1 cellular context compared by ENCODE assay signal in genomic region chr1:11697188-11697892, GRCh38.
TF ChIP-seq lines count a peak whose summit lies in the region.

No MANE protein-coding gene starts in this region.

TF ChIP-seq in K562, 482 proteins besides CTCF, POLR2A, EP300 and RAD21:
- TF ChIP-seq MEIS2 (IDR thresholded peaks at IDR 0.05; ENCODE audit: partially characterized antibody) (peak; percentile 37), NFIC (IDR thresholded peaks at IDR 0.05) (peak; percentile 62), ATF7 (IDR thresholded peaks at IDR 0.05) (peak; percentile 42; the same call in 1 of the 2 replicates), ZNF212 (CRISPR knock-in tag; IDR thresholded peaks at IDR 0.05) (no peak), ZFX (CRISPR knock-in tag; IDR thresholded peaks at IDR 0.05) (peak; percentile 45), TRIM28 (IDR thresholded peaks at IDR 0.05) (peak; percentile 94), DPF2 (IDR thresholded peaks at IDR 0.05) (peak; percentile 83), CREB5 (CRISPR knock-in tag; IDR thresholded peaks at IDR 0.05) (no peak), BHLHE40 (IDR thresholded peaks at IDR 0.05; ENCODE audit: low read length) (0 out of 2 replicates have a peak, but pooled peaks have one; percentile 5), TCF3 (CRISPR knock-in tag; IDR thresholded peaks at IDR 0.05) (peak; percentile 93), ZFP36 (IDR thresholded peaks at IDR 0.05; ENCODE audit: low read depth, low read length, partially characterized antibody) (peak; percentile 30), TEAD4 (IDR thresholded peaks at IDR 0.05; ENCODE audit: low read length) (peak; percentile 75), TEAD4 (CRISPR knock-in tag; IDR thresholded peaks at IDR 0.05; ENCODE audit: borderline replicate concordance) (no peak), SP1 (CRISPR knock-in tag; IDR thresholded peaks at IDR 0.05) (0 out of 2 replicates have a peak, but pooled peaks have one; percentile 27), POLR2AphosphoS5 (IDR thresholded peaks at IDR 0.05; ENCODE audit: control insufficient read depth, insufficient read depth, low read depth, low read length) (peak; percentile 70), JUND (IDR thresholded peaks at IDR 0.05; ENCODE audit: borderline replicate concordance, low read depth, low read length) (0 out of 2 replicates have a peak, but pooled peaks have one; percentile 14), JUND (tag; IDR thresholded peaks at IDR 0.05; ENCODE audit: borderline replicate concordance, low read depth, low read length) (no peak), ZNF707 (CRISPR knock-in tag; conservative IDR thresholded peaks at IDR 0.05) (no peak), TBL1XR1 (IDR thresholded peaks at IDR 0.05; ENCODE audit: low read length in 2 of 2) (peak in 1 of 2 experiments; percentile 42; a peak in 1 of 4 replicates), NCOR1 (IDR thresholded peaks at IDR 0.05) (peak; percentile 81), RCOR1 (IDR thresholded peaks at IDR 0.05; ENCODE audit: borderline replicate concordance in 1 of 2, low read depth in 2 of 2, low read length in 2 of 2) (peak; percentile 41 to 66; a peak in 2 of 4 replicates), SMARCA4 (IDR thresholded peaks at IDR 0.05) (peak; percentile 59), SOX6 (IDR thresholded peaks at IDR 0.05) (peak; percentile 39; the same call in 1 of the 2 replicates), PKNOX1 (IDR thresholded peaks at IDR 0.05) (peak; percentile 13; the same call in 1 of the 2 replicates), JUN (IDR thresholded peaks at IDR 0.05; ENCODE audit: borderline replicate concordance, low read depth, low read length) (no peak), JUN (CRISPR knock-in tag; IDR thresholded peaks at IDR 0.05; ENCODE audit: borderline replicate concordance) (no peak), KDM1A (IDR thresholded peaks at IDR 0.05) (peak; percentile 31 to 71; a peak in 3 of 4 replicates), STAT6 (CRISPR knock-in tag; IDR thresholded peaks at IDR 0.05) (no peak), ZBTB5 (IDR thresholded peaks at IDR 0.05) (no peak), TRIM24 (IDR thresholded peaks at IDR 0.05) (peak; percentile 30 to 86; a peak in 3 of 4 replicates), CBFA2T2 (conservative IDR thresholded peaks at IDR 0.05) (peak; percentile 86), ZKSCAN1 (IDR thresholded peaks at IDR 0.05; ENCODE audit: low read depth, low read length) (0 out of 2 replicates have a peak, but pooled peaks have one; percentile 24), FOXM1 (IDR thresholded peaks at IDR 0.05; ENCODE audit: low read depth) (0 out of 2 replicates have a peak, but pooled peaks have one; percentile 10), FOXM1 (CRISPR knock-in tag; IDR thresholded peaks at IDR 0.05; ENCODE audit: low read depth) (no peak), MTA2 (IDR thresholded peaks at IDR 0.05; ENCODE audit: low read depth) (peak; percentile 66), HNRNPH1 (optimal IDR thresholded peaks at IDR 0.05; ENCODE audit: low read depth, low read length) (no peak), TAL1 (IDR thresholded peaks at IDR 0.05) (peak; percentile 83), ZNF316 (IDR thresholded peaks at IDR 0.05) (peak; percentile 92), RBM22 (IDR thresholded peaks at IDR 0.05; ENCODE audit: low read depth, low read length, poor library complexity, severe bottlenecking) (no peak), ZNF445 (CRISPR knock-in tag; IDR thresholded peaks at IDR 0.05; ENCODE audit: low read depth) (no peak), CBX3 (IDR thresholded peaks at IDR 0.05; ENCODE audit: borderline replicate concordance in 1 of 2, low read length in 2 of 2) (peak in 1 of 2 experiments; percentile 55; a peak in 1 of 3 replicates), STAT5A (IDR thresholded peaks at IDR 0.05; ENCODE audit: borderline replicate concordance, low read length) (peak; percentile 51; the same call in 1 of the 2 replicates), ZEB2 (IDR thresholded peaks at IDR 0.05) (peak; percentile 50; the same call in 1 of the 2 replicates), CBFA2T3 (IDR thresholded peaks at IDR 0.05) (peak; percentile 92), NR2C1 (IDR thresholded peaks at IDR 0.05) (peak; percentile 22; the same call in 1 of the 2 replicates), NR2C1 (tag; IDR thresholded peaks at IDR 0.05) (no peak), CTBP1 (IDR thresholded peaks at IDR 0.05; ENCODE audit: borderline replicate concordance) (peak; percentile 60; the same call in 1 of the 2 replicates), ARID1B (IDR thresholded peaks at IDR 0.05) (peak; percentile 88), ZBTB7A (IDR thresholded peaks at IDR 0.05; ENCODE audit: borderline replicate concordance, control insufficient read depth, low read depth, low read length) (peak; percentile 65; the same call in 1 of the 2 replicates), DACH1 (IDR thresholded peaks at IDR 0.05; ENCODE audit: partially characterized antibody) (peak; percentile 10)
- TF ChIP-seq, protein P1, sequence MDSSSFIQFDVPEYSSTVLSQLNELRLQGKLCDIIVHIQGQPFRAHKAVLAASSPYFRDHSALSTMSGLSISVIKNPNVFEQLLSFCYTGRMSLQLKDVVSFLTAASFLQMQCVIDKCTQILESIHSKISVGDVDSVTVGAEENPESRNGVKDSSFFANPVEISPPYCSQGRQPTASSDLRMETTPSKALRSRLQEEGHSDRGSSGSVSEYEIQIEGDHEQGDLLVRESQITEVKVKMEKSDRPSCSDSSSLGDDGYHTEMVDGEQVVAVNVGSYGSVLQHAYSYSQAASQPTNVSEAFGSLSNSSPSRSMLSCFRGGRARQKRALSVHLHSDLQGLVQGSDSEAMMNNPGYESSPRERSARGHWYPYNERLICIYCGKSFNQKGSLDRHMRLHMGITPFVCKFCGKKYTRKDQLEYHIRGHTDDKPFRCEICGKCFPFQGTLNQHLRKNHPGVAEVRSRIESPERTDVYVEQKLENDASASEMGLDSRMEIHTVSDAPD (CRISPR knock-in tag; IDR thresholded peaks at IDR 0.05), result no peak
- TF ChIP-seq, protein P2, sequence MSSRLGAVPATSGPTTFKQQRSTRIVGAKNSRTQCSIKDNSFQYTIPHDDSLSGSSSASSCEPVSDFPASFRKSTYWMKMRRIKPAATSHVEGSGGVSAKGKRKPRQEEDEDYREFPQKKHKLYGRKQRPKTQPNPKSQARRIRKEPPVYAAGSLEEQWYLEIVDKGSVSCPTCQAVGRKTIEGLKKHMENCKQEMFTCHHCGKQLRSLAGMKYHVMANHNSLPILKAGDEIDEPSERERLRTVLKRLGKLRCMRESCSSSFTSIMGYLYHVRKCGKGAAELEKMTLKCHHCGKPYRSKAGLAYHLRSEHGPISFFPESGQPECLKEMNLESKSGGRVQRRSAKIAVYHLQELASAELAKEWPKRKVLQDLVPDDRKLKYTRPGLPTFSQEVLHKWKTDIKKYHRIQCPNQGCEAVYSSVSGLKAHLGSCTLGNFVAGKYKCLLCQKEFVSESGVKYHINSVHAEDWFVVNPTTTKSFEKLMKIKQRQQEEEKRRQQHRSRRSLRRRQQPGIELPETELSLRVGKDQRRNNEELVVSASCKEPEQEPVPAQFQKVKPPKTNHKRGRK (tag; IDR thresholded peaks at IDR 0.05), result no peak
- TF ChIP-seq, protein P3, sequence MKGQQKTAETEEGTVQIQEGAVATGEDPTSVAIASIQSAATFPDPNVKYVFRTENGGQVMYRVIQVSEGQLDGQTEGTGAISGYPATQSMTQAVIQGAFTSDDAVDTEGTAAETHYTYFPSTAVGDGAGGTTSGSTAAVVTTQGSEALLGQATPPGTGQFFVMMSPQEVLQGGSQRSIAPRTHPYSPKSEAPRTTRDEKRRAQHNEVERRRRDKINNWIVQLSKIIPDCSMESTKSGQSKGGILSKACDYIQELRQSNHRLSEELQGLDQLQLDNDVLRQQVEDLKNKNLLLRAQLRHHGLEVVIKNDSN (CRISPR knock-in tag; IDR thresholded peaks at IDR 0.05), result peak; percentile 28; the same call in 1 of the 2 replicates
- TF ChIP-seq, protein P4, sequence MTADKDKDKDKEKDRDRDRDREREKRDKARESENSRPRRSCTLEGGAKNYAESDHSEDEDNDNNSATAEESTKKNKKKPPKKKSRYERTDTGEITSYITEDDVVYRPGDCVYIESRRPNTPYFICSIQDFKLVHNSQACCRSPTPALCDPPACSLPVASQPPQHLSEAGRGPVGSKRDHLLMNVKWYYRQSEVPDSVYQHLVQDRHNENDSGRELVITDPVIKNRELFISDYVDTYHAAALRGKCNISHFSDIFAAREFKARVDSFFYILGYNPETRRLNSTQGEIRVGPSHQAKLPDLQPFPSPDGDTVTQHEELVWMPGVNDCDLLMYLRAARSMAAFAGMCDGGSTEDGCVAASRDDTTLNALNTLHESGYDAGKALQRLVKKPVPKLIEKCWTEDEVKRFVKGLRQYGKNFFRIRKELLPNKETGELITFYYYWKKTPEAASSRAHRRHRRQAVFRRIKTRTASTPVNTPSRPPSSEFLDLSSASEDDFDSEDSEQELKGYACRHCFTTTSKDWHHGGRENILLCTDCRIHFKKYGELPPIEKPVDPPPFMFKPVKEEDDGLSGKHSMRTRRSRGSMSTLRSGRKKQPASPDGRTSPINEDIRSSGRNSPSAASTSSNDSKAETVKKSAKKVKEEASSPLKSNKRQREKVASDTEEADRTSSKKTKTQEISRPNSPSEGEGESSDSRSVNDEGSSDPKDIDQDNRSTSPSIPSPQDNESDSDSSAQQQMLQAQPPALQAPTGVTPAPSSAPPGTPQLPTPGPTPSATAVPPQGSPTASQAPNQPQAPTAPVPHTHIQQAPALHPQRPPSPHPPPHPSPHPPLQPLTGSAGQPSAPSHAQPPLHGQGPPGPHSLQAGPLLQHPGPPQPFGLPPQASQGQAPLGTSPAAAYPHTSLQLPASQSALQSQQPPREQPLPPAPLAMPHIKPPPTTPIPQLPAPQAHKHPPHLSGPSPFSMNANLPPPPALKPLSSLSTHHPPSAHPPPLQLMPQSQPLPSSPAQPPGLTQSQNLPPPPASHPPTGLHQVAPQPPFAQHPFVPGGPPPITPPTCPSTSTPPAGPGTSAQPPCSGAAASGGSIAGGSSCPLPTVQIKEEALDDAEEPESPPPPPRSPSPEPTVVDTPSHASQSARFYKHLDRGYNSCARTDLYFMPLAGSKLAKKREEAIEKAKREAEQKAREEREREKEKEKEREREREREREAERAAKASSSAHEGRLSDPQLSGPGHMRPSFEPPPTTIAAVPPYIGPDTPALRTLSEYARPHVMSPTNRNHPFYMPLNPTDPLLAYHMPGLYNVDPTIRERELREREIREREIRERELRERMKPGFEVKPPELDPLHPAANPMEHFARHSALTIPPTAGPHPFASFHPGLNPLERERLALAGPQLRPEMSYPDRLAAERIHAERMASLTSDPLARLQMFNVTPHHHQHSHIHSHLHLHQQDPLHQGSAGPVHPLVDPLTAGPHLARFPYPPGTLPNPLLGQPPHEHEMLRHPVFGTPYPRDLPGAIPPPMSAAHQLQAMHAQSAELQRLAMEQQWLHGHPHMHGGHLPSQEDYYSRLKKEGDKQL (CRISPR knock-in tag; IDR thresholded peaks at IDR 0.05; ENCODE audit: borderline replicate concordance), result no peak
